Comparison of ENCODE assay signal across 12 cellular contexts in the genomic region with DNA sequence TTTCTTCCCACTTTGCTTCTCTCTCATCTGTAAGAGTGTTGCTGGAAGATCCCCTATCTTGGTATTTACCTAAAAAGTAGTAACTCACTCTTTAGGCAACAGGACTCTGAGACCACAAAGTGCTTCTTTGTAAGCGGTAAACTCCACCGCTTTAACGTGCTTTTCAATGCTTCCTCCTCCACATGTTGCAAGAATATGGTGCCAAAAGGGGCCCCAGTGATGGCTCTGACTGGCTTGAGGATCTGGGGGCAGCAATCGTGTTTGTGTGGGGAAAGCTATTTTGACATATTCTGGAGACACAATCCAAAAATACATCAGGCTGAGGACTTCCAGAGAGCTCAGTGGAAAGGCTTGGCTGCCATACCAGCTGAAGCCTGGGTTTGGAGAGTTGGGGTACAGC. TPM values are rescaled to one million over a fixed set of nuclear protein-coding genes. Genes with fewer than 3 reads are reported as not detected.
DNase-seq lines count a peak whose midpoint lies in the region; ATAC-seq and TF ChIP-seq lines count a peak whose summit lies in the region.
"Had no signal": no experiment of that assay in that cellular context is flagged by ENCODE, and none has a peak within 500 bp of the region (broad histone marks: within the 10 kb centered on the region; RNA-seq: fewer than 3 reads in every experiment).

No MANE protein-coding gene starts in this region.

- peaks cover 15% of the 10 kb centered on the region for H3K27me3 Mint-ChIP-seq in nephron progenitor cell (ENCODE audit: low read depth, poor library complexity)
- H3K27me3 Mint-ChIP-seq: activated T-cell treated with anti-CD3 and anti-CD28 coated beads, Interleukin-2, amount 50 U/mL, for 24 hours; T-helper 17 cell had no signal

- peaks cover 38% of the 10 kb centered on the region for H3K4me1 Mint-ChIP-seq in nephron progenitor cell

- CTCF ChIA-PET in AG04450 (lab: Charles Lee) = interaction anchor here (0.6 to 6.2 kb wide), 18 partner anchors 8 to 318 kb away, joined by 3 to 57 read pairs (median 6); partner anchors contain the start of genes C6orf89, PIM1 and PPIL1

- no peak for DNase-seq in AG04450 (ENCODE audit: low read depth, low spot score)
- DNase-seq in Kasumi-1 (lab: John Stamatoyannopoulos, UW) = peak; percentile 41 to 54
- DNase-seq in breast epithelium (ENCODE audit: low spot score in 2 of 2) = no peak
- DNase-seq in nephron progenitor cell = no peak
- DNase-seq in NCI-H1417 (lab: John Stamatoyannopoulos, UW) = no peak
- DNase-seq in KG1 (lab: John Stamatoyannopoulos, UW) = no peak
- DNase-seq: activated CD4-positive, alpha-beta T cell treated with anti-CD3 and anti-CD28 coated beads for 1 hour; activated T-cell treated with anti-CD3 and anti-CD28 coated beads, Interleukin-2, amount 50 U/mL, for 24 hours; T-helper 17 cell had no signal

- TF ChIP-seq CTCF in AG04450 (IDR thresholded peaks at IDR 0.05; ENCODE audit: low read depth, low read length) = no peak
- no peak for TF ChIP-seq CTCF in breast epithelium (IDR thresholded peaks at IDR 0.05)
- no peak for TF ChIP-seq CTCF in nephron progenitor cell (IDR thresholded peaks at IDR 0.05)

- H3K4me3 Mint-ChIP-seq in nephron progenitor cell = no peak overlapping the region
- H3K4me3 Mint-ChIP-seq: activated T-cell treated with anti-CD3 and anti-CD28 coated beads, Interleukin-2, amount 50 U/mL, for 24 hours; T-helper 17 cell had no signal

- H3K27me3 ChIP-seq in AG04450 (ENCODE audit: control insufficient read depth, insufficient read depth, low read length) (no peaks in the 10 kb centered on the region), breast epithelium (no peaks in the 10 kb centered on the region)

- ATAC-seq in HG03354 (IDR thresholded peaks at IDR 0.05; ENCODE audit: poor library complexity, severe bottlenecking, unreplicated experiment) (no peak), GM19395 (IDR thresholded peaks at IDR 0.05; ENCODE audit: unreplicated experiment) (no peak)

- intact Hi-C loops in breast epithelium (cut with DNase I; ENCODE audit: low total_unique reads) = no loop called here

- no peaks in the 10 kb centered on the region for H3K36me3 ChIP-seq in breast epithelium

- POLR2A ChIA-PET in AG04450 (lab: Yijun Ruan, JAX) = no interaction called here

- peak overlapping the region; percentile 41 for H3K27ac Mint-ChIP-seq in nephron progenitor cell
- H3K27ac Mint-ChIP-seq: activated T-cell treated with anti-CD3 and anti-CD28 coated beads, Interleukin-2, amount 50 U/mL, for 24 hours; T-helper 17 cell had no signal

- TF ChIP-seq POLR2A in breast epithelium (IDR thresholded peaks at IDR 0.05) = no peak

- H3K9me3 ChIP-seq in AG04450 (ENCODE audit: control insufficient read depth, insufficient read depth, low read length) (peaks cover 8% of the 10 kb centered on the region), breast epithelium (no peaks in the 10 kb centered on the region)

- H3K9me3 Mint-ChIP-seq in nephron progenitor cell = no peaks in the 10 kb centered on the region
- H3K9me3 Mint-ChIP-seq: activated T-cell treated with anti-CD3 and anti-CD28 coated beads, Interleukin-2, amount 50 U/mL, for 24 hours had no signal

- peaks cover 0 to 6% of the 10 kb centered on the region in 2 donors for H3K4me1 ChIP-seq in breast epithelium

- H3K27ac ChIP-seq in AG04450 (ENCODE audit: low read depth, low read length) (peak overlapping the region; percentile 31), breast epithelium (peak overlapping the region; percentile 38 to 81)

- H3K36me3 Mint-ChIP-seq in nephron progenitor cell (ENCODE audit: low read depth) = peaks cover 17% of the 10 kb centered on the region

- H3K4me3 ChIP-seq in AG04450 (ENCODE audit: low read depth, low read length) (no peak overlapping the region), breast epithelium (no peak overlapping the region)
- H3K4me3 ChIP-seq: smooth muscle cell had no signal

RNA-seq across cellular contexts. Expression of gene CPNE5, which starts 12.4 kb away (rescaled TPM):
- 0.06 and 0.10 TPM in 2 replicates for polyA plus RNA-seq in AG04450 (2011; rRNA removed)
- 0.14 and 0.30 TPM in 2 replicates for polyA minus RNA-seq in AG04450 (2011; rRNA and poly(A)+ RNA removed)
- total RNA-seq in breast epithelium = 1 to 10 TPM in 2 of 3 donors, under 1 TPM in 1; 0.96 to 5.2 (median 3.7) TPM
- total RNA-seq: smooth muscle cell had no signal

RNA-seq across cellular contexts. Expression of gene PPIL1, which starts 23.0 kb away (rescaled TPM):
- polyA plus RNA-seq in AG04450 (2011; rRNA removed) = 34.4 and 40.7 TPM in 2 replicates
- polyA minus RNA-seq in AG04450 (2011; rRNA and poly(A)+ RNA removed) = 26.2 and 29.5 TPM in 2 replicates
- 10 to 100 TPM in 2 of 3 donors, 1 to 10 TPM in 1; 4.5 to 24.7 (median 19.7) TPM for total RNA-seq in breast epithelium

RNA-seq across cellular contexts. Expression of gene C6orf89, which starts 34.1 kb away (rescaled TPM):
- 59.7 and 60.4 TPM in 2 replicates for polyA plus RNA-seq in AG04450 (2011; rRNA removed)
- 33.6 and 37.3 TPM in 2 replicates for polyA minus RNA-seq in AG04450 (2011; rRNA and poly(A)+ RNA removed)
- total RNA-seq in breast epithelium = 10 to 100 TPM; 32.8 to 58.7 (median 45.4) TPM

Comparison
In these comparisons a context has a peak if more than half of its experiments do, and no peak if none do; other contexts are left out.
1. DNase-seq: peak in Kasumi-1 (2 of 2); none in AG04450 (single experiment), breast epithelium (0 of 2), nephron progenitor cell (single experiment), NCI-H1417 (0 of 3) and KG1 (single experiment).